In genomic region chr15:39785806-39786205, GRCh38 we compare ENCODE assay signal across 13 cellular contexts. TPM values are rescaled to one million over a fixed set of nuclear protein-coding genes. Genes with fewer than 3 reads are reported as not detected.
DNase-seq lines count a peak whose midpoint lies in the region; ATAC-seq and TF ChIP-seq lines count a peak whose summit lies in the region.
"Had no signal": no experiment of that assay in that cellular context is flagged by ENCODE, and none has a peak within 500 bp of the region (broad histone marks: within the 10 kb centered on the region; RNA-seq: fewer than 3 reads in every experiment).

No MANE protein-coding gene starts in this region.

- H2BK5ac ChIP-seq in mesenchymal stem cell (ENCODE audit: low read depth, low read length, poor library complexity, severe bottlenecking) = no peak overlapping the region

- peak overlapping the region; percentile 27 for H3K4me2 ChIP-seq in mesenchymal stem cell (ENCODE audit: low read length, poor library complexity, severe bottlenecking)
- H3K4me2 ChIP-seq: PC-9 had no signal

- POLR2A ChIA-PET in T-cell (lab: Charles Lee) = no interaction called here

- H2AK5ac ChIP-seq in mesenchymal stem cell (ENCODE audit: low read length, severe bottlenecking) = no peak overlapping the region

- no peaks in the 10 kb centered on the region for H3K36me3 ChIP-seq in mesenchymal stem cell (ENCODE audit: control insufficient read depth in 1 of 2, insufficient read depth in 2 of 2, low read depth in 1 of 2, low read length in 2 of 2)
- H3K36me3 ChIP-seq: neutrophil had no signal

- H3K9ac ChIP-seq in mesenchymal stem cell (ENCODE audit: low read length) = no peak overlapping the region

- H3K18ac ChIP-seq in mesenchymal stem cell (ENCODE audit: low read depth in 1 of 2, low read length in 2 of 2) = no peak overlapping the region

- H3K36me3 Mint-ChIP-seq in T-cell = peaks cover 2% of the 10 kb centered on the region

- no peak overlapping the region for H3K4me3 Mint-ChIP-seq in T-cell

- H4K91ac ChIP-seq in mesenchymal stem cell (ENCODE audit: low read length) = no peak overlapping the region

- WGBS in mesenchymal stem cell = 92% methylated on average over 5 of the region's 6 CpGs

- no peak overlapping the region for H2BK15ac ChIP-seq in mesenchymal stem cell (ENCODE audit: low read depth, poor library complexity, severe bottlenecking)

- H3K4ac ChIP-seq in mesenchymal stem cell (ENCODE audit: low read depth in 1 of 2, low read length in 2 of 2) = no peak overlapping the region

- peaks cover 47 to 55% (median 55%) of the 10 kb centered on the region in 3 donors for H3K4me1 Mint-ChIP-seq in T-cell

- no peak for ATAC-seq in T-cell (replicated peaks in 1 of 4)
- no peak for ATAC-seq in GM18519 (IDR thresholded peaks at IDR 0.05; ENCODE audit: low FRiP score, unreplicated experiment)

- CTCF ChIA-PET in T-cell (lab: Charles Lee) = interaction anchor here in 1 of 2 donors (0.9 kb wide), 1 partner anchor 125 kb away, joined by 3 read pairs; no protein-coding TSS in a partner anchor

- H3K23ac ChIP-seq in mesenchymal stem cell (ENCODE audit: low read length in 2 of 2) = no peak overlapping the region

- peak overlapping the region; percentile 22 for H3K27ac ChIP-seq in mesenchymal stem cell (ENCODE audit: low read length, poor library complexity, severe bottlenecking)
- H3K27ac ChIP-seq: neutrophil, PC-9 had no signal

- peak overlapping the region; percentile 41 to 65 for H3K27ac Mint-ChIP-seq in T-cell

- H3K79me1 ChIP-seq in mesenchymal stem cell (replicated peaks; ENCODE audit: low read length, poor library complexity, severe bottlenecking) = peaks cover 8% of the 10 kb centered on the region

- H2BK120ac ChIP-seq in mesenchymal stem cell (ENCODE audit: low read depth, low read length) = no peak overlapping the region

- H4K8ac ChIP-seq in mesenchymal stem cell (ENCODE audit: low read length) = no peak overlapping the region

- no peaks in the 10 kb centered on the region for H3K27me3 Mint-ChIP-seq in T-cell

- H3K14ac ChIP-seq in mesenchymal stem cell (ENCODE audit: low read length in 2 of 2) = no peak overlapping the region

- H2BK12ac ChIP-seq in mesenchymal stem cell (ENCODE audit: low read length in 2 of 2) = no peak overlapping the region

- DNase-seq in NCI-H345 (lab: John Stamatoyannopoulos, UW) = peak; percentile 10
- no peak for DNase-seq in NCI-H345 treated with DMSO at 0.1 percent for 48 hours (lab: John Stamatoyannopoulos, UW; ENCODE audit: unreplicated experiment)
- DNase-seq in HFF-Myc (ENCODE audit: extremely low read depth, low read depth) = no peak
- no peak for DNase-seq in T-cell
- no peak for DNase-seq in mesenchymal stem cell
- DNase-seq in EL = no peak
- DNase-seq in HUDEP-2 (lab: John Stamatoyannopoulos, UW; ENCODE audit: unreplicated experiment in 76 of 76) = no peak
- DNase-seq: activated CD4-positive, alpha-beta T cell treated with anti-CD3 and anti-CD28 coated beads for 1 hour; GOT3; PC-9 had no signal

- no peaks in the 10 kb centered on the region for H3K9me3 ChIP-seq in mesenchymal stem cell (ENCODE audit: control insufficient read depth, low read length)
- H3K9me3 ChIP-seq: neutrophil had no signal

- peaks cover 9% of the 10 kb centered on the region for H3K4me1 ChIP-seq in mesenchymal stem cell (ENCODE audit: control insufficient read depth, insufficient read depth, low read depth, low read length)

- no peak for TF ChIP-seq CTCF in HFF-Myc (IDR thresholded peaks at IDR 0.05; ENCODE audit: low read depth, low read length, missing control alignments)

- peak overlapping the region; percentile 9; the same call in 1 of the 2 replicates for H3K4me3 ChIP-seq in HFF-Myc (replicated peaks; ENCODE audit: low read depth, low read length)
- no peak overlapping the region for H3K4me3 ChIP-seq in mesenchymal stem cell (ENCODE audit: insufficient read depth in 1 of 2, low read depth in 1 of 2, low read length in 2 of 2)
- H3K4me3 ChIP-seq: PC-9 had no signal

- H2AFZ ChIP-seq in mesenchymal stem cell (ENCODE audit: low read depth, low read length) = no peak overlapping the region
- H2AFZ ChIP-seq: PC-9 had no signal

- no peaks in the 10 kb centered on the region for H3K27me3 ChIP-seq in mesenchymal stem cell (ENCODE audit: control insufficient read depth in 1 of 2, insufficient read depth in 1 of 2, low read length in 2 of 2)
- H3K27me3 ChIP-seq: neutrophil had no signal

- H3K9me3 Mint-ChIP-seq in T-cell = no peaks in the 10 kb centered on the region

RNA-seq across cellular contexts. Expression of gene FSIP1, which starts 3.2 kb away (rescaled TPM):
- total RNA-seq in T-cell = 1 to 10 TPM in 1 of 5 donors, under 1 TPM in 4; 0.30 to 1.0 (median 0.43) TPM
- polyA plus RNA-seq in mesenchymal stem cell (2013, experiment 1 of 2) = 0.41 TPM
- polyA plus RNA-seq in mesenchymal stem cell (2013, experiment 2 of 2) = 0.42 TPM
- total RNA-seq: mesenteric fat pad had no signal
